Comparison of ENCODE assay signal across 8 cellular contexts in the genomic region with DNA sequence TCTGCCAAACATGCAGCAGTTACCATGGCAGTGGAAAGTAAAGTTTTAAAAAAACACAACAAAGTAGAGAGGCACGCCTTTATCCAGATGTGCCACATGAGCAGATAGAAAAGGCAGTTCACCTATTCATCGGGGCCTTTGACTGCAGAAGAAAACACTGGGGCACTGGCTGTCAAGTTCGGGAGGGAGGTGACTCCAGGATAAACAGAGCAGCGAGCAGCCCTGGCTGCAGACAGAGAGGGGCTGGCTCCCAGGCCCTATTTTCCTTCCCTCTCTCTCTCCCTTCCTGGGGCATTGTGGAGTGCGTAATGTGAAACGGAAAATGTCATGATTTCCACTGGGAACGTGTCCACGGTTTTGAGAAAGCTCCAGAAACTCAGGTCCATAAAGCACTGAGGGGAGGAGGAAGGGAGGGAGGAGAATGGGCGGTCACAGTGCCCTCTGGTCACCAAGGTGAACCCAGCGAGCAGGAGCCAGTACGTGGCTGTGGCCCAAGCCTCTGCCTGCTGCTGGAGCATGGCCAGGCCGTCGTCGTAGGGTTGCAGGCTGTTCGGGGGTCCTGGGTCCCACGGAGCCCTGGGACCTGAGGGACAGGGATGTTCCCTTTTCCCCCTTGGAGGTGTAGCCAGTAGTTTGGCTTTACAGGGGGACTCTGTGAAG.
DNase-seq lines count a peak whose midpoint lies in the region; ATAC-seq and TF ChIP-seq lines count a peak whose summit lies in the region.

No MANE protein-coding gene starts in this region.

- intact Hi-C loops in activated T-helper 2 cell treated with anti-CD3 and anti-CD28 coated beads, Interferon-gamma antibody, Interleukin-2, Interleukin-4, amounts not matched to agents 10 μg/mL and 5 μg/mL and 100 μg/mL, durations not matched to agents 14 hours and 24 hours and 36 hours (cut with micrococcal nuclease), result loop anchor here (1.0 to 5.0 kb wide), 6 partner anchors 44 to 287 kb away; no protein-coding TSS in a partner anchor
- intact Hi-C loops in head of caudate nucleus (cut with DNase I), result loop anchor here (1.0 to 10.0 kb wide), 7 partner anchors 110 to 363 kb away; no protein-coding TSS in a partner anchor

- no peak for ATAC-seq in GM18505 (IDR thresholded peaks at IDR 0.05; ENCODE audit: unreplicated experiment)

- peak overlapping the region; percentile 46 for H3K4me3 ChIP-seq in NB4 (ENCODE audit: low read depth, low read length)
- peak overlapping the region; percentile 46 for H3K4me3 ChIP-seq in rectal smooth muscle tissue (ENCODE audit: low read length)

- peak; percentile 65 for DNase-seq in activated T-cell treated with anti-CD3 and anti-CD28 coated beads, Interleukin-2, amount 50 U/mL, for 1 hour
- no peak for DNase-seq in activated T-cell treated with anti-CD3 and anti-CD28 coated beads for 4 hours
- DNase-seq in NB4 (ENCODE audit: low read depth), result no peak
- DNase-seq in activated T-helper 2 cell treated with anti-CD3 and anti-CD28 coated beads, Interferon-gamma antibody, Interleukin-2, Interleukin-4, amounts not matched to agents 10 μg/mL and 5 μg/mL and 100 μg/mL, durations not matched to agents 14 hours and 24 hours and 36 hours (ENCODE audit: low spot score), result peak; percentile 31
- peak in 35 of 42 donors; percentile 33 to 85 (median 63) for DNase-seq in head of caudate nucleus
- no peak for DNase-seq in pons (ENCODE audit: low spot score)

- no peaks in the 10 kb centered on the region for H3K27me3 Mint-ChIP-seq in activated T-helper 2 cell treated with anti-CD3 and anti-CD28 coated beads, Interferon-gamma antibody, Interleukin-2, Interleukin-4, amounts not matched to agents 10 μg/mL and 5 μg/mL and 100 μg/mL, durations not matched to agents 14 hours and 24 hours and 36 hours (ENCODE audit: low read depth)

- peak overlapping the region; percentile 99 for H3K27ac Mint-ChIP-seq in activated T-helper 2 cell treated with anti-CD3 and anti-CD28 coated beads, Interferon-gamma antibody, Interleukin-2, Interleukin-4, amounts not matched to agents 10 μg/mL and 5 μg/mL and 100 μg/mL, durations not matched to agents 14 hours and 24 hours and 36 hours

- TF ChIP-seq POLR2A in NB4 (IDR thresholded peaks at IDR 0.05; ENCODE audit: extremely low read depth, insufficient read length) (peak; percentile 27), GM18505 (IDR thresholded peaks at IDR 0.05; ENCODE audit: borderline replicate concordance, extremely low read depth, insufficient read depth, insufficient read length) (no peak)

- H3K4me1 ChIP-seq in rectal smooth muscle tissue (ENCODE audit: control insufficient read depth, insufficient read depth, low read length), result peaks cover 67% of the 10 kb centered on the region

- H3K27me3 ChIP-seq in rectal smooth muscle tissue (ENCODE audit: control insufficient read depth, insufficient read depth, low read length), result no peaks in the 10 kb centered on the region

- H3K36me3 ChIP-seq in rectal smooth muscle tissue (ENCODE audit: control insufficient read depth, insufficient read depth, low read length), result no peaks in the 10 kb centered on the region

- H3K9me3 Mint-ChIP-seq in activated T-helper 2 cell treated with anti-CD3 and anti-CD28 coated beads, Interferon-gamma antibody, Interleukin-2, Interleukin-4, amounts not matched to agents 10 μg/mL and 5 μg/mL and 100 μg/mL, durations not matched to agents 14 hours and 24 hours and 36 hours, result no peaks in the 10 kb centered on the region

- H3K9ac ChIP-seq in rectal smooth muscle tissue (ENCODE audit: low read length), result peak overlapping the region; percentile 68

- peak overlapping the region; percentile 72 for H3K4me3 Mint-ChIP-seq in activated T-helper 2 cell treated with anti-CD3 and anti-CD28 coated beads, Interferon-gamma antibody, Interleukin-2, Interleukin-4, amounts not matched to agents 10 μg/mL and 5 μg/mL and 100 μg/mL, durations not matched to agents 14 hours and 24 hours and 36 hours (ENCODE audit: low read depth)

- peak overlapping the region; percentile 98 for H3K27ac ChIP-seq in rectal smooth muscle tissue (ENCODE audit: low read depth, low read length)

- H3K36me3 Mint-ChIP-seq in activated T-helper 2 cell treated with anti-CD3 and anti-CD28 coated beads, Interferon-gamma antibody, Interleukin-2, Interleukin-4, amounts not matched to agents 10 μg/mL and 5 μg/mL and 100 μg/mL, durations not matched to agents 14 hours and 24 hours and 36 hours (ENCODE audit: low read depth), result peaks cover 20% of the 10 kb centered on the region

- peaks cover 85% of the 10 kb centered on the region for H3K4me1 Mint-ChIP-seq in activated T-helper 2 cell treated with anti-CD3 and anti-CD28 coated beads, Interferon-gamma antibody, Interleukin-2, Interleukin-4, amounts not matched to agents 10 μg/mL and 5 μg/mL and 100 μg/mL, durations not matched to agents 14 hours and 24 hours and 36 hours (ENCODE audit: low read depth)

- no peak for TF ChIP-seq CTCF in NB4 (IDR thresholded peaks at IDR 0.05; ENCODE audit: low read depth, low read length)

Comparison
In these comparisons a context has a peak if more than half of its experiments do, and no peak if none do; other contexts are left out.
1. DNase-seq: peak in activated T-cell treated with anti-CD3 and anti-CD28 coated beads, Interleukin-2, amount 50 U/mL, for 1 hour (single experiment), activated T-helper 2 cell treated with anti-CD3 and anti-CD28 coated beads, Interferon-gamma antibody, Interleukin-2, Interleukin-4, amounts not matched to agents 10 μg/mL and 5 μg/mL and 100 μg/mL, durations not matched to agents 14 hours and 24 hours and 36 hours (single experiment) and head of caudate nucleus (35 of 42); none in activated T-cell treated with anti-CD3 and anti-CD28 coated beads for 4 hours (single experiment), NB4 (single experiment) and pons (single experiment).